In the genomic region with DNA sequence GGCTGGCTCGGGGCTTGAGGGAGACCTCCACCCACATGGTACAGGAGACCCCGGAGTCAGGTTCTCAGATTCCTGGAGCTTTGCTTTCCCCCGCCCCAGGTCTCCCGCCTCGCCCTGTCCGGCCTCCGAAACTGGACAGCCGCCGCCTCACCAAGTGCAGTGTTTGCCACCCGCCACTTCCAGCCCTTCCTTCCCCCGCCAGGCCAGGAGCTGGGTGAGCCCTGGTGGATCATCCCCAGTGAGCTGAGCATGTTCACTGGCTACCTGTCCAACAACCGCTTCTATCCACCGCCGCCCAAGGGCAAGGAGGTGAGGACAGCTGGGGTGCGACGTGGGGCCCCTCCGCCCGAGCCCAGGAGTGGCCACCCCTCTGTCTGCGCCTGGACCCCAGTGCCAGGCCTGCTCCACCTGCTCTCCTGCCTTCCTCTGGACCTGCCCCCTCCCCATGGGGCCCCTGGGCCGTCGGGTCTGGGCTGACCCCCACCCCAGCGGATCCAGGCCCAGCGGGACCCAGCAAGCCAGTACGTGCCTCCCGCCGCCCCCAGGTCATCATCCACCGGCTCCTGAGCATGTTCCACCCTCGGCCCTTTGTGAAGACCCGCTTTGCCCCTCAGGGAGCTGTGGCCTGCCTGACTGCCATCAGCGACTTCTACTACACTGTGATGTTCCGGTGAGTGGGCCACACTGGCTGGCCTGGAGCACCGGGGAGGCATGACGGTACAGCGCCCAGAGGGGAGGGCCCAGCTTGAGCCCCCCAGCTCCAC, we compare ENCODE assay signal across 13 cellular contexts. TPM values are rescaled to one million over a fixed set of nuclear protein-coding genes. Genes with fewer than 3 reads are reported as not detected.
"Had no signal": no experiment of that assay in that cellular context is flagged by ENCODE, and none has a peak within 500 bp of the region (broad histone marks: within the 10 kb centered on the region; RNA-seq: fewer than 3 reads in every experiment).

No MANE protein-coding gene starts in this region.

- H3K4me1 ChIP-seq: colonic mucosa had no signal

- H3K27me3 Mint-ChIP-seq: activated T-helper 17 cell treated with anti-CD3 and anti-CD28 coated beads, Interleukin-2, amount 50 U/mL, for 72 hours; natural killer cell treated with Interleukin-12 subunit alpha and Interleukin-12 subunit beta and Interleukin-15 and Interleukin-18, amount 100 ng/mL, for 72 hours had no signal

- H3K9me3 ChIP-seq: adrenal gland, colonic mucosa, esophagus muscularis mucosa, sigmoid colon, spleen had no signal

- H3K36me3 Mint-ChIP-seq: natural killer cell treated with Interleukin-12 subunit alpha and Interleukin-12 subunit beta and Interleukin-15 and Interleukin-18, amount 100 ng/mL, for 72 hours had no signal

- H3K4me3 ChIP-seq: adrenal gland, colonic mucosa, esophagus muscularis mucosa, sigmoid colon had no signal

- H3K27ac ChIP-seq: colonic mucosa had no signal

- H3K27me3 ChIP-seq: adrenal gland, colonic mucosa, esophagus muscularis mucosa, sigmoid colon, spleen had no signal

- H3K27ac Mint-ChIP-seq: activated naive CD4-positive, alpha-beta T cell treated with anti-CD3 and anti-CD28 coated beads for 36 hours; activated T-helper 17 cell treated with anti-CD3 and anti-CD28 coated beads, Interleukin-2, amount 50 U/mL, for 72 hours; natural killer cell treated with Interleukin-12 subunit alpha and Interleukin-12 subunit beta and Interleukin-15 and Interleukin-18, amount 100 ng/mL, for 72 hours had no signal

- ATAC-seq: activated T-helper 17 cell treated with anti-CD3 and anti-CD28 coated beads, Interleukin-2, amount 50 U/mL, for 72 hours had no signal

- H3K4me3 Mint-ChIP-seq: activated naive CD4-positive, alpha-beta T cell treated with anti-CD3 and anti-CD28 coated beads for 36 hours; activated T-helper 17 cell treated with anti-CD3 and anti-CD28 coated beads, Interleukin-2, amount 50 U/mL, for 72 hours; natural killer cell treated with Interleukin-12 subunit alpha and Interleukin-12 subunit beta and Interleukin-15 and Interleukin-18, amount 100 ng/mL, for 72 hours had no signal

- DNase-seq: activated CD4-positive, CD25-positive, alpha-beta regulatory T cell treated with anti-CD3 and anti-CD28 coated beads, Interleukin-2, amount 50 U/mL, for 72 hours; activated naive CD4-positive, alpha-beta T cell treated with anti-CD3 and anti-CD28 coated beads for 36 hours; adrenal gland; colonic mucosa; hypothalamus; kidney glomerular epithelial cell; nucleus accumbens; sigmoid colon had no signal

- H3K9me3 Mint-ChIP-seq: activated naive CD4-positive, alpha-beta T cell treated with anti-CD3 and anti-CD28 coated beads for 36 hours; activated T-helper 17 cell treated with anti-CD3 and anti-CD28 coated beads, Interleukin-2, amount 50 U/mL, for 72 hours; natural killer cell treated with Interleukin-12 subunit alpha and Interleukin-12 subunit beta and Interleukin-15 and Interleukin-18, amount 100 ng/mL, for 72 hours had no signal

- H3K36me3 ChIP-seq: colonic mucosa had no signal

RNA-seq across cellular contexts. Expression of a gene that starts 50.6 kb away (rescaled TPM):
- total RNA-seq: esophagus muscularis mucosa, mesenteric fat pad, sigmoid colon had no signal
